ENCODE assay signal across 8 cellular contexts in genomic region chr13:49494645-49495044, GRCh38. TPM values are rescaled to one million over a fixed set of nuclear protein-coding genes. Genes with fewer than 3 reads are reported as not detected.
DNase-seq lines count a peak whose midpoint lies in the region; ATAC-seq and TF ChIP-seq lines count a peak whose summit lies in the region.

No MANE protein-coding gene starts in this region.

- H3K4me1 ChIP-seq in effector memory CD4-positive, alpha-beta T cell (ENCODE audit: control insufficient read depth, insufficient read depth, low read length, poor library complexity, severe bottlenecking), result peaks cover 29% of the 10 kb centered on the region
- peaks cover 4% of the 10 kb centered on the region for H3K4me1 ChIP-seq in psoas muscle

- no peak for TF ChIP-seq CTCF in psoas muscle (IDR thresholded peaks at IDR 0.05)

- peaks cover 5% of the 10 kb centered on the region for H3K36me3 ChIP-seq in effector memory CD4-positive, alpha-beta T cell (ENCODE audit: control insufficient read depth, insufficient read depth, low read length)
- peaks cover 0 to 13% of the 10 kb centered on the region in 2 donors for H3K36me3 ChIP-seq in psoas muscle (ENCODE audit: insufficient read depth in 1 of 2, low read depth in 1 of 2)

- no peak for ATAC-seq in psoas muscle
- ATAC-seq in HG02763 (IDR thresholded peaks at IDR 0.05; ENCODE audit: unreplicated experiment), result no peak

- H3K27ac ChIP-seq in effector memory CD4-positive, alpha-beta T cell (ENCODE audit: insufficient read depth, low read length, poor library complexity, severe bottlenecking), result peak overlapping the region; percentile 92
- peak overlapping the region; percentile 94 for H3K27ac ChIP-seq in psoas muscle

- H3K9me3 ChIP-seq in effector memory CD4-positive, alpha-beta T cell (ENCODE audit: control insufficient read depth, low read length), result no peaks in the 10 kb centered on the region
- no peaks in the 10 kb centered on the region for H3K9me3 ChIP-seq in psoas muscle

- 20 to 34% (median 30%) methylated on average over 2 of the region's 2 CpGs for WGBS in psoas muscle, 3 donors

- intact Hi-C loops in psoas muscle (cut with DNase I), result loop anchor here in 1 of 2 donors (5.0 to 10.0 kb wide), 2 partner anchors 52 to 110 kb away; partner anchors contain the start of genes CAB39L and SETDB2

- peak overlapping the region; percentile 63 for H3K4me3 ChIP-seq in effector memory CD4-positive, alpha-beta T cell (ENCODE audit: insufficient read depth, low read depth, low read length, poor library complexity, severe bottlenecking)
- peak overlapping the region; percentile 87 for H3K4me3 ChIP-seq in psoas muscle

- peak; percentile 10 for DNase-seq in ELR (ENCODE audit: low read depth)
- peak; percentile 28 for DNase-seq in MV-4-11 (lab: John Stamatoyannopoulos, UW)
- DNase-seq in effector memory CD4-positive, alpha-beta T cell, result no peak
- DNase-seq in psoas muscle, result no peak
- DNase-seq in NCI-H2196 (lab: John Stamatoyannopoulos, UW; ENCODE audit: unreplicated experiment), result no peak
- no peak for DNase-seq in medulla oblongata (ENCODE audit: extremely low spot score)
- no peak for DNase-seq in activated CD4-positive, alpha-beta T cell treated with anti-CD3 and anti-CD28 coated beads for 4 hours

- no peaks in the 10 kb centered on the region for H3K27me3 ChIP-seq in effector memory CD4-positive, alpha-beta T cell (replicated peaks; ENCODE audit: control insufficient read depth, insufficient read depth, low read length, poor library complexity, severe bottlenecking)
- H3K27me3 ChIP-seq in psoas muscle (ENCODE audit: insufficient read depth in 3 of 3, low read length in 2 of 3), result no peaks in the 10 kb centered on the region

RNA-seq across cellular contexts. Expression of gene PHF11, which starts 1.1 kb away (rescaled TPM):
- total RNA-seq in psoas muscle, result 10 to 100 TPM in 2 of 4 donors, 1 to 10 TPM in 2; 8.2 to 14.7 (median 10.1) TPM
- 10 to 100 TPM in 2 of 3 donors, 1 to 10 TPM in 1; 8.8 to 17.8 (median 12.0) TPM for polyA plus RNA-seq in psoas muscle

RNA-seq across cellular contexts. Expression of gene SETDB2, which starts 50.6 kb away (rescaled TPM):
- total RNA-seq in psoas muscle, result 1 to 10 TPM; 1.7 to 7.9 (median 5.5) TPM
- 1 to 10 TPM; 2.1 to 5.4 (median 2.5) TPM for polyA plus RNA-seq in psoas muscle

RNA-seq across cellular contexts. Expression of gene CAB39L, which starts 50.8 kb away (rescaled TPM):
- total RNA-seq in psoas muscle, result 1 to 10 TPM; 1.8 to 6.1 (median 4.2) TPM
- 10 to 100 TPM in 1 of 3 donors, 1 to 10 TPM in 2; 1.5 to 13.3 (median 2.6) TPM for polyA plus RNA-seq in psoas muscle

Comparison
In these comparisons a context has a peak if more than half of its experiments do, and no peak if none do; other contexts are left out.
1. DNase-seq: peak in ELR (single experiment) and MV-4-11 (single experiment); none in effector memory CD4-positive, alpha-beta T cell (0 of 3), psoas muscle (0 of 2), NCI-H2196 (single experiment), medulla oblongata (single experiment) and activated CD4-positive, alpha-beta T cell treated with anti-CD3 and anti-CD28 coated beads for 4 hours (0 of 2).